Comparison of ENCODE assay signal across 14 cellular contexts in genomic region chr6:139904158-139904533, GRCh38.
DNase-seq lines count a peak whose midpoint lies in the region; ATAC-seq, FAIRE-seq and TF ChIP-seq lines count a peak whose summit lies in the region.
"Had no signal": no experiment of that assay in that cellular context is flagged by ENCODE, and none has a peak within 500 bp of the region (broad histone marks: within the 10 kb centered on the region; RNA-seq: fewer than 3 reads in every experiment).

No MANE protein-coding gene starts in this region.

- H3K79me2 ChIP-seq in KMS-11 (ENCODE audit: insufficient read depth, low read depth) (no peaks in the 10 kb centered on the region), HepG2 (ENCODE audit: insufficient read depth, low read length) (no peaks in the 10 kb centered on the region), GM23248 (ENCODE audit: insufficient read depth) (no peaks in the 10 kb centered on the region)

- in situ Hi-C loops in HepG2 (cut with HindIII; ENCODE audit: extremely low pct_ligation_motif_present, low pct_unique_long_range_greater_than_20kb) (no loop called here), GM23248 (cut with MboI) (no loop called here)

- H3K9me3 Mint-ChIP-seq in activated CD4-positive, alpha-beta memory T cell treated with anti-CD3 and anti-CD28 coated beads for 36 hours: no peaks in the 10 kb centered on the region
- H3K9me3 Mint-ChIP-seq in natural killer cell: no peaks in the 10 kb centered on the region

- peak; percentile 38 for ATAC-seq in GM18511 (IDR thresholded peaks at IDR 0.05; ENCODE audit: unreplicated experiment)
- no peak for ATAC-seq in HepG2
- ATAC-seq in natural killer cell: no peak

- H3K27me3 ChIP-seq in KMS-11 (ENCODE audit: insufficient read depth, low read depth) (no peaks in the 10 kb centered on the region), HepG2 (ENCODE audit: control insufficient read depth in 1 of 2, insufficient read depth in 2 of 2, low read length in 2 of 2) (no peaks in the 10 kb centered on the region), GM23248 (replicated peaks; ENCODE audit: insufficient read depth) (no peaks in the 10 kb centered on the region)

- TF ChIP-seq CTCF in HEK293 (tag by site-specific recombination; IDR thresholded peaks at IDR 0.05) (no peak), KMS-11 (conservative IDR thresholded peaks at IDR 0.05; ENCODE audit: low read depth, low read length) (no peak), HepG2 (CRISPR knock-in tag; IDR thresholded peaks at IDR 0.05) (no peak), GM10266 (IDR thresholded peaks at IDR 0.05; ENCODE audit: control insufficient read depth, insufficient read depth, low read depth, missing control alignments) (no peak), natural killer cell (IDR thresholded peaks at IDR 0.05) (no peak)

- intact Hi-C loops in HepG2 (cut with micrococcal nuclease; ENCODE audit: unreplicated experiment): no loop called here
- intact Hi-C loops in activated CD4-positive, alpha-beta memory T cell treated with anti-CD3 and anti-CD28 coated beads for 36 hours (cut with micrococcal nuclease): no loop called here
- intact Hi-C loops in natural killer cell (cut with micrococcal nuclease): no loop called here

- H3K4me3 Mint-ChIP-seq in activated CD4-positive, alpha-beta memory T cell treated with anti-CD3 and anti-CD28 coated beads for 36 hours: no peak overlapping the region
- no peak overlapping the region for H3K4me3 Mint-ChIP-seq in natural killer cell

- H3K4me1 Mint-ChIP-seq in activated CD4-positive, alpha-beta memory T cell treated with anti-CD3 and anti-CD28 coated beads for 36 hours (ENCODE audit: low read depth): peaks cover 13% of the 10 kb centered on the region
- peaks cover 0 to 14% of the 10 kb centered on the region in 2 donors for H3K4me1 Mint-ChIP-seq in natural killer cell

- H3K9ac ChIP-seq in KMS-11 (no peak overlapping the region), HepG2 (ENCODE audit: insufficient read depth, low read depth, low read length) (no peak overlapping the region), GM23248 (no peak overlapping the region)

- no peaks in the 10 kb centered on the region for H4K20me1 ChIP-seq in KMS-11 (ENCODE audit: insufficient read depth)
- H4K20me1 ChIP-seq in HepG2 (ENCODE audit: insufficient read depth, low read length): no peaks in the 10 kb centered on the region
- no peaks in the 10 kb centered on the region for H4K20me1 ChIP-seq in GM23248 (ENCODE audit: insufficient read depth)

- no peak for FAIRE-seq in HepG2 (lab: Jason Lieb, UNC)

- TF ChIP-seq RAD21 in HepG2 (CRISPR knock-in tag; IDR thresholded peaks at IDR 0.05): no peak

- CTCF ChIA-PET in HEK293 (lab: Yijun Ruan, JAX) (interaction anchor here (1.5 kb wide), 1 partner anchor 8 kb away, joined by 3 read pairs; no protein-coding TSS in a partner anchor), HepG2 (lab: Yijun Ruan, JAX; ENCODE audit: low intra/inter-chr PET ratio, low total read pairs) (no interaction called here)
- CTCF ChIA-PET in activated CD4-positive, alpha-beta memory T cell treated with anti-CD3 and anti-CD28 coated beads for 36 hours (lab: Charles Lee): interaction anchor here (0.6 kb wide), 1 partner anchor 29 kb away, joined by 3 read pairs; no protein-coding TSS in a partner anchor

- H3K27ac ChIP-seq in HEK293 (ENCODE audit: extremely low read depth, low read depth, low read length): no peak overlapping the region
- peak overlapping the region; percentile 71 for H3K27ac ChIP-seq in KMS-11
- no peak overlapping the region for H3K27ac ChIP-seq in HepG2 (ENCODE audit: extremely low read length, insufficient read depth, low read length)
- no peak overlapping the region for H3K27ac ChIP-seq in GM23248

- H3K36me3 ChIP-seq in HEK293 (ENCODE audit: control insufficient read depth in 2 of 2, insufficient read depth in 1 of 2, low read length in 2 of 2): no peaks in the 10 kb centered on the region
- H3K36me3 ChIP-seq in KMS-11 (ENCODE audit: insufficient read depth): no peaks in the 10 kb centered on the region
- H3K36me3 ChIP-seq in HepG2 (replicated peaks in 1 of 2; ENCODE audit: control insufficient read depth in 1 of 2, insufficient read depth in 2 of 2, low read length in 2 of 2): no peaks in the 10 kb centered on the region
- H3K36me3 ChIP-seq in GM23248 (ENCODE audit: low read depth): no peaks in the 10 kb centered on the region

- no peaks in the 10 kb centered on the region for H3K36me3 Mint-ChIP-seq in activated CD4-positive, alpha-beta memory T cell treated with anti-CD3 and anti-CD28 coated beads for 36 hours
- no peaks in the 10 kb centered on the region for H3K36me3 Mint-ChIP-seq in natural killer cell

- POLR2A ChIA-PET in HEK293 (lab: Yijun Ruan, JAX) (no interaction called here), HepG2 (lab: Yijun Ruan, JAX) (no interaction called here)
- POLR2A ChIA-PET in activated CD4-positive, alpha-beta memory T cell treated with anti-CD3 and anti-CD28 coated beads for 36 hours (lab: Charles Lee): no interaction called here

- H3K4me3 ChIP-seq in HEK293 (ENCODE audit: low read depth, low read length) (no peak overlapping the region), KMS-11 (IDR thresholded peaks at IDR 0.05; ENCODE audit: insufficient read depth, low read depth, low read length) (no peak overlapping the region), HepG2 (replicated peaks in 1 of 3; ENCODE audit: insufficient read depth in 1 of 3, low read depth in 2 of 3, low read length in 3 of 3) (no peak overlapping the region), GM23248 (no peak overlapping the region)

- H2AFZ ChIP-seq in KMS-11 (ENCODE audit: low read depth) (peak overlapping the region; percentile 66), HepG2 (ENCODE audit: low read length) (no peak overlapping the region), GM23248 (no peak overlapping the region)

- no peaks in the 10 kb centered on the region for H3F3A ChIP-seq in GM23248 (ENCODE audit: insufficient read depth)

- H3K9me3 ChIP-seq in HEK293 (ENCODE audit: control insufficient read depth, insufficient read depth, low read depth, low read length) (no peaks in the 10 kb centered on the region), HepG2 (ENCODE audit: low read length) (no peaks in the 10 kb centered on the region), GM23248 (ENCODE audit: low read depth) (no peaks in the 10 kb centered on the region)

- TF ChIP-seq EP300 in HepG2 (IDR thresholded peaks at IDR 0.05; ENCODE audit: low read depth in 2 of 2, low read length in 2 of 2) (no peak), HepG2 (CRISPR knock-in tag; IDR thresholded peaks at IDR 0.05; ENCODE audit: borderline replicate concordance) (no peak)

- H3K9me2 ChIP-seq in GM23248 (ENCODE audit: insufficient read depth): no peaks in the 10 kb centered on the region

- TF ChIP-seq POLR2A in HepG2 (IDR thresholded peaks at IDR 0.05; ENCODE audit: insufficient read depth in 1 of 2, low read depth in 2 of 2, low read length in 2 of 2): no peak

- no TSS peak for BruUV-seq in HepG2 (replicated peaks; lab: Mats Ljungman, UMichigan)

- H3K27me3 Mint-ChIP-seq in activated CD4-positive, alpha-beta memory T cell treated with anti-CD3 and anti-CD28 coated beads for 36 hours: no peaks in the 10 kb centered on the region
- peaks cover 0 to 8% of the 10 kb centered on the region in 2 donors for H3K27me3 Mint-ChIP-seq in natural killer cell (ENCODE audit: low read depth in 2 of 2)

- H3K27ac Mint-ChIP-seq in activated CD4-positive, alpha-beta memory T cell treated with anti-CD3 and anti-CD28 coated beads for 36 hours: no peak overlapping the region
- H3K27ac Mint-ChIP-seq in natural killer cell: no peak overlapping the region

- H3K4me2 ChIP-seq in KMS-11: peak overlapping the region; percentile 65; the same call in 1 of the 2 replicates
- no peak overlapping the region for H3K4me2 ChIP-seq in HepG2 (ENCODE audit: low read depth, low read length)
- no peak overlapping the region for H3K4me2 ChIP-seq in GM23248 (ENCODE audit: unreplicated experiment)

- H3K4me1 ChIP-seq in HEK293 (ENCODE audit: control insufficient read depth, insufficient read depth, low read length) (no peaks in the 10 kb centered on the region), KMS-11 (ENCODE audit: low read depth, poor library complexity, severe bottlenecking) (peaks cover 29% of the 10 kb centered on the region), HepG2 (ENCODE audit: insufficient read depth, low read length) (no peaks in the 10 kb centered on the region), GM23248 (ENCODE audit: insufficient read depth) (no peaks in the 10 kb centered on the region)

- DNase-seq in HepG2 (ENCODE audit: low spot score): no peak
- DNase-seq in activated CD4-positive, alpha-beta memory T cell treated with anti-CD3 and anti-CD28 coated beads for 36 hours: no peak
- no peak for DNase-seq in GM23248
- no peak for DNase-seq in GM10266 (ENCODE audit: extremely low spot score)
- no peak for DNase-seq in natural killer cell
- DNase-seq: activated T-cell treated with anti-CD3 and anti-CD28 coated beads for 4 hours; amniotic stem cell; cortex of kidney; NCI-H1694 treated with DMSO at 0.1 percent for 48 hours; NCI-H82; stimulated activated CD4-positive, alpha-beta T cell treated with anti-CD3 and anti-CD28 coated beads, Interleukin-4, amount 100 ng/mL, for 24 hours had no signal

TF ChIP-seq in HEK293, 187 proteins besides CTCF, POLR2A, EP300 and RAD21 (continues in another document):
- TF ChIP-seq BCL6B (tag by site-specific recombination; IDR thresholded peaks at IDR 0.05): 0 out of 2 replicates have a peak, but pooled peaks have one; percentile 54

TF ChIP-seq in HepG2, 621 proteins besides CTCF, POLR2A, EP300 and RAD21:
- TF ChIP-seq RORA (CRISPR knock-in tag; IDR thresholded peaks at IDR 0.05) (no peak), CREB1 (IDR thresholded peaks at IDR 0.05) (0 out of 2 replicates have a peak, but pooled peaks have one; percentile 21), CREB1 (CRISPR knock-in tag; IDR thresholded peaks at IDR 0.05) (no peak), RCOR2 (CRISPR knock-in tag; IDR thresholded peaks at IDR 0.05) (no peak), FOXK1 (CRISPR knock-in tag; IDR thresholded peaks at IDR 0.05; ENCODE audit: borderline replicate concordance, low read depth) (no peak), SRSF1 (optimal IDR thresholded peaks at IDR 0.05; ENCODE audit: low read depth, low read length) (no peak), SP5 (CRISPR knock-in tag; IDR thresholded peaks at IDR 0.05; ENCODE audit: borderline replicate concordance, low read depth) (no peak)
TF ChIP-seq in HepG2: peak in this region for 1.
